ENCODE assay signal across 22 cellular contexts in the genomic region with DNA sequence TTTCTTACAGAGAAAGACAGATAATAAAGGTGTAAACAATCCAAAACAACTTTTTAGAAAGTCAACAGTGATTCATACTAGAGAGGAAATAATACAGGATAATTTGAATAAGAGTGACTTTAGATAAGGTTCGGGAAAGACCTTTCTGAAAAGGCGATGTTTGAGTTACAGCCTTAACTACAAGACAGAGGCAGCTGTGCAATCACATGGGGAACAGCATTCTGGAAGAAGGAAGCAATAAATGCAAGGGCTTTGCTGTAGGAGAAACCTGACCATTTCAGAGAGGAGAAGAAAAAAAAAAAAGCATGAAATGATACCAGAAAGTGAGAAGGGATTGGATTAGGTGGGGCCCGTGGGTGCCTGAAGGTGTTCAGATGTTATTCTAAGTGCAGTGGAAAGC.
"Had no signal": no experiment of that assay in that cellular context is flagged by ENCODE, and none has a peak within 500 bp of the region (broad histone marks: within the 10 kb centered on the region; RNA-seq: fewer than 3 reads in every experiment).

No MANE protein-coding gene starts in this region.

- H3K27me3 ChIP-seq: foreskin keratinocyte, testis, tibial nerve had no signal

- FAIRE-seq: endothelial cell of umbilical vein, kidney, small intestine had no signal

- DNase-seq: effector CD4-positive, alpha-beta T cell; endodermal cell; erythroblast; foreskin keratinocyte; kidney; left cardiac atrium; left ventricle myocardium superior; mesenchymal stem cell; midbrain; naive thymus-derived CD4-positive, alpha-beta T cell; nephron progenitor cell; right cardiac atrium; small intestine; stimulated activated CD4-positive, alpha-beta T cell treated with anti-CD3 and anti-CD28 coated beads, Interleukin-4, amount 100 ng/mL, for 1 hour; stimulated activated CD8-positive, alpha-beta memory T cell treated with anti-CD3 and anti-CD28 coated beads, Interleukin-4, amount 100 ng/mL, for 48 hours; stimulated activated naive CD8-positive, alpha-beta T cell treated with anti-CD3 and anti-CD28 coated beads, Interleukin-15, Interleukin-2, amounts not matched to agents 100 U/mL and 50 U/mL, for 24 hours; testis had no signal

- H3K4me1 Mint-ChIP-seq: naive thymus-derived CD4-positive, alpha-beta T cell; stimulated activated effector memory CD8-positive, alpha-beta T cell treated with anti-CD3 and anti-CD28 coated beads, Interleukin-12 subunit alpha, Interleukin-12 subunit beta, amount 100 ng/mL, for 72 hours had no signal

- H3K27ac Mint-ChIP-seq: endodermal cell; naive thymus-derived CD4-positive, alpha-beta T cell; stimulated activated effector memory CD8-positive, alpha-beta T cell treated with anti-CD3 and anti-CD28 coated beads, Interleukin-12 subunit alpha, Interleukin-12 subunit beta, amount 100 ng/mL, for 72 hours had no signal

- ATAC-seq: foreskin keratinocyte; left cardiac atrium; left ventricle myocardium superior; naive thymus-derived CD4-positive, alpha-beta T cell; right cardiac atrium; stimulated activated effector memory CD8-positive, alpha-beta T cell treated with anti-CD3 and anti-CD28 coated beads, Interleukin-12 subunit alpha, Interleukin-12 subunit beta, amount 100 ng/mL, for 72 hours; stimulated activated naive CD8-positive, alpha-beta T cell treated with anti-CD3 and anti-CD28 coated beads, Interleukin-15, Interleukin-2, amounts not matched to agents 100 U/mL and 50 U/mL, for 24 hours had no signal

- H3K4me3 Mint-ChIP-seq: endodermal cell; naive thymus-derived CD4-positive, alpha-beta T cell; nephron progenitor cell; stimulated activated effector memory CD8-positive, alpha-beta T cell treated with anti-CD3 and anti-CD28 coated beads, Interleukin-12 subunit alpha, Interleukin-12 subunit beta, amount 100 ng/mL, for 72 hours had no signal

- H3K27ac ChIP-seq: coronary artery, foreskin keratinocyte, testis, tibial nerve had no signal

- H3K36me3 ChIP-seq: tibial nerve had no signal

- H3K9me3 Mint-ChIP-seq: stimulated activated effector memory CD8-positive, alpha-beta T cell treated with anti-CD3 and anti-CD28 coated beads, Interleukin-12 subunit alpha, Interleukin-12 subunit beta, amount 100 ng/mL, for 72 hours had no signal

- H3K4me1 ChIP-seq: foreskin keratinocyte, testis, tibial nerve had no signal

- H3K4me3 ChIP-seq: coronary artery, lung, testis, tibial nerve had no signal

- H3K9me3 ChIP-seq: testis, tibial nerve had no signal

- H3K36me3 Mint-ChIP-seq: naive thymus-derived CD4-positive, alpha-beta T cell; stimulated activated effector memory CD8-positive, alpha-beta T cell treated with anti-CD3 and anti-CD28 coated beads, Interleukin-12 subunit alpha, Interleukin-12 subunit beta, amount 100 ng/mL, for 72 hours had no signal
